ENCODE assay signal across 32 cellular contexts in genomic region chr22:40232624-40233023, GRCh38.
"Had no signal": no experiment of that assay in that cellular context is flagged by ENCODE, and none has a peak within 500 bp of the region (broad histone marks: within the 10 kb centered on the region; RNA-seq: fewer than 3 reads in every experiment).

No MANE protein-coding gene starts in this region.

- H3K9me3 Mint-ChIP-seq: activated naive CD4-positive, alpha-beta T cell treated with anti-CD3 and anti-CD28 coated beads, Interleukin-2, amount 50 U/mL, for 24 hours; activated T-cell treated with anti-CD3 and anti-CD28 coated beads, Interleukin-2, amount 50 U/mL, for 24 hours; activated T-helper 2 cell treated with anti-CD3 and anti-CD28 coated beads, Interferon-gamma antibody, Interleukin-2, Interleukin-4, amounts not matched to agents 10 μg/mL and 5 μg/mL and 100 μg/mL, durations not matched to agents 14 hours and 24 hours and 36 hours had no signal

- H3K27me3 ChIP-seq: adrenal gland, body of pancreas, breast epithelium, MG63, Peyer's patch had no signal

- H3K36me3 ChIP-seq: adrenal gland, breast epithelium had no signal

- H3K4me1 ChIP-seq: breast epithelium, Peyer's patch had no signal

- H3K4me3 Mint-ChIP-seq: activated CD8-positive, alpha-beta T cell treated with anti-CD3 and anti-CD28 coated beads, Interleukin-2, amount 10 ng/mL, durations not matched to agents 7 days and 5 days; activated naive CD4-positive, alpha-beta T cell treated with anti-CD3 and anti-CD28 coated beads, Interleukin-2, amount 50 U/mL, for 24 hours; activated T-cell treated with anti-CD3 and anti-CD28 coated beads, Interleukin-2, amount 50 U/mL, for 24 hours had no signal

- H3K27ac ChIP-seq: adrenal gland, body of pancreas, breast epithelium, Peyer's patch, WERI-Rb-1 had no signal

- H3K27me3 Mint-ChIP-seq: activated naive CD4-positive, alpha-beta T cell treated with anti-CD3 and anti-CD28 coated beads, Interleukin-2, amount 50 U/mL, for 24 hours; activated T-cell treated with anti-CD3 and anti-CD28 coated beads, Interleukin-2, amount 50 U/mL, for 24 hours had no signal

- ATAC-seq: activated CD8-positive, alpha-beta T cell treated with anti-CD3 and anti-CD28 coated beads, Interleukin-2, amount 10 ng/mL, durations not matched to agents 7 days and 5 days; body of pancreas; PC-3 had no signal

- H3K4me3 ChIP-seq: adrenal gland, body of pancreas, breast epithelium, MG63, Peyer's patch had no signal

- H3K27ac Mint-ChIP-seq: activated CD8-positive, alpha-beta T cell treated with anti-CD3 and anti-CD28 coated beads, Interleukin-2, amount 10 ng/mL, durations not matched to agents 7 days and 5 days; activated naive CD4-positive, alpha-beta T cell treated with anti-CD3 and anti-CD28 coated beads, Interleukin-2, amount 50 U/mL, for 24 hours; activated T-helper 2 cell treated with anti-CD3 and anti-CD28 coated beads, Interferon-gamma antibody, Interleukin-2, Interleukin-4, amounts not matched to agents 10 μg/mL and 5 μg/mL and 100 μg/mL, durations not matched to agents 14 hours and 24 hours and 36 hours had no signal

- H3K9me3 ChIP-seq: adrenal gland, body of pancreas, breast epithelium, MG63, Peyer's patch had no signal

- DNase-seq: activated CD4-positive, alpha-beta T cell treated with anti-CD3 and anti-CD28 coated beads for 1 hour; activated CD4-positive, alpha-beta T cell treated with anti-CD3 and anti-CD28 coated beads for 48 hours; activated CD4-positive, alpha-beta T cell treated with anti-CD3 and anti-CD28 coated beads, Interleukin-2, amount 50 U/mL, for 48 hours; activated CD4-positive, CD25-positive, alpha-beta regulatory T cell; activated CD8-positive, alpha-beta T cell treated with anti-CD3 and anti-CD28 coated beads, Interleukin-2, amount 10 ng/mL, durations not matched to agents 7 days and 5 days; activated gamma-delta T cell; activated naive CD4-positive, alpha-beta T cell treated with Interleukin-2 at 50 U/mL for 16 hours; activated T-cell treated with anti-CD3 and anti-CD28 coated beads, Interleukin-2, amount 50 U/mL, for 24 hours; adrenal gland; body of pancreas; caudate nucleus; KG1; MG63; MV-4-11; NCI-H1092; NCI-H1436 treated with DMSO at 0.1 percent for 48 hours; NCI-H1694 treated with DMSO at 0.1 percent for 48 hours; NCI-H2029; NCI-H345; NCI-H526; NCI-H748 treated with DMSO at 0.1 percent for 48 hours; NK-92 treated with Interleukin-12 subunit alpha and Interleukin-12 subunit beta, amount 100 ng/mL, for 24 hours; PC-3; Peyer's patch; RPMI8226; SW 1271; T-helper 1 cell; T1000; WERI-Rb-1 had no signal
